In genomic region chr3:134143828-134144390, GRCh38 we compare ENCODE assay signal across 29 cellular contexts.
DNase-seq lines count a peak whose midpoint lies in the region; ATAC-seq and TF ChIP-seq lines count a peak whose summit lies in the region.
"Had no signal": no experiment of that assay in that cellular context is flagged by ENCODE, and none has a peak within 500 bp of the region (broad histone marks: within the 10 kb centered on the region; RNA-seq: fewer than 3 reads in every experiment).

No MANE protein-coding gene starts in this region.

- H3K9me3 ChIP-seq in left ventricle myocardium inferior (replicated peaks) (peaks cover 18% of the 10 kb centered on the region), liver (ENCODE audit: control insufficient read depth in 4 of 4, low read length in 3 of 4) (no peaks in the 10 kb centered on the region)
- H3K9me3 ChIP-seq: Caco-2, tibial artery had no signal

- WGBS in liver, result 82% methylated on average over 6 of the region's 6 CpGs

- no peak overlapping the region for H3K4me3 ChIP-seq in left ventricle myocardium inferior
- no peak overlapping the region for H3K4me3 ChIP-seq in liver (ENCODE audit: low read depth in 1 of 3, low read length in 3 of 3)
- H3K4me3 ChIP-seq: dorsolateral prefrontal cortex, GM12878, PC-9, smooth muscle cell, stomach, tibial artery had no signal

- H3K27me3 ChIP-seq in left ventricle myocardium inferior (ENCODE audit: low read depth), result no peaks in the 10 kb centered on the region
- H3K27me3 ChIP-seq in liver (ENCODE audit: control insufficient read depth in 4 of 4, insufficient read depth in 4 of 4, low read length in 3 of 4), result no peaks in the 10 kb centered on the region
- H3K27me3 ChIP-seq: dorsolateral prefrontal cortex, stomach, tibial artery had no signal

- H3K9ac ChIP-seq in liver (ENCODE audit: low read depth in 1 of 2, low read length in 2 of 2), result no peak overlapping the region

- H3K4me1 ChIP-seq in left ventricle myocardium inferior, result peaks cover 33% of the 10 kb centered on the region
- peaks cover 0 to 3% (median 0%) of the 10 kb centered on the region in 4 donors for H3K4me1 ChIP-seq in liver (ENCODE audit: control insufficient read depth in 4 of 4, insufficient read depth in 4 of 4, low read length in 3 of 4)
- H3K4me1 ChIP-seq: Caco-2, stomach had no signal

- TF ChIP-seq RAD21 in liver (IDR thresholded peaks at IDR 0.05), result no peak

- peaks cover 5% of the 10 kb centered on the region for H3K36me3 ChIP-seq in left ventricle myocardium inferior
- H3K36me3 ChIP-seq in liver (ENCODE audit: control insufficient read depth in 4 of 4, insufficient read depth in 3 of 4, low read depth in 1 of 4, low read length in 3 of 4), result no peaks in the 10 kb centered on the region

- TF ChIP-seq CTCF in left ventricle myocardium inferior (IDR thresholded peaks at IDR 0.05; ENCODE audit: borderline replicate concordance) (no peak), liver (IDR thresholded peaks at IDR 0.05; ENCODE audit: low read depth, low read length, missing input control) (no peak)

- intact Hi-C loops in left ventricle myocardium inferior (cut with micrococcal nuclease) (no loop called here), Right ventricle myocardium inferior (cut with DNase I) (loop anchor here (10.0 kb wide), 1 partner anchor 209 kb away; no protein-coding TSS in a partner anchor)

- no peak for ATAC-seq in Right ventricle myocardium inferior
- no peak for ATAC-seq in GM19463 (IDR thresholded peaks at IDR 0.05; ENCODE audit: unreplicated experiment)
- no peak for ATAC-seq in HG03039 (IDR thresholded peaks at IDR 0.05; ENCODE audit: unreplicated experiment)
- ATAC-seq: activated naive CD8-positive, alpha-beta T cell treated with anti-CD3 and anti-CD28 coated beads, Interleukin-2, amount 50 U/mL, for 24 hours; GM12878; left ventricle myocardium superior; natural killer cell had no signal

- H3K27ac ChIP-seq in left ventricle myocardium inferior (replicated peaks) (peak overlapping the region; percentile 41), liver (ENCODE audit: low read depth in 1 of 2, low read length in 2 of 2) (no peak overlapping the region)
- H3K27ac ChIP-seq: PC-9, stomach, tibial artery had no signal

- DNase-seq in left ventricle myocardium inferior, result no peak
- no peak for DNase-seq in Right ventricle myocardium inferior (ENCODE audit: missing footprints)
- peak; percentile 48 to 54 for DNase-seq in SHP77 (lab: John Stamatoyannopoulos, UW)
- no peak for DNase-seq in NCI-H1930 (lab: John Stamatoyannopoulos, UW)
- no peak for DNase-seq in stimulated activated CD4-positive, alpha-beta T cell treated with anti-CD3 and anti-CD28 coated beads, Interleukin-4, amount 100 ng/mL, for 1 hour
- DNase-seq: activated CD4-positive, alpha-beta T cell treated with anti-CD3 and anti-CD28 coated beads, Interleukin-2, amount 50 U/mL, for 1 hour; activated naive CD8-positive, alpha-beta T cell treated with anti-CD3 and anti-CD28 coated beads, Interleukin-2, amount 50 U/mL, for 24 hours; activated T-cell treated with anti-CD3 and anti-CD28 coated beads, Interleukin-2, amount 50 U/mL, for 48 hours; Caco-2; central memory CD4-positive, alpha-beta T cell; dorsolateral prefrontal cortex; Kasumi-1; left ventricle myocardium superior; midbrain; MV-4-11; natural killer cell; NCI-H1694; NCI-H446 treated with DMSO at 0.1 percent for 48 hours; NK-92 treated with Interleukin-12 subunit alpha and Interleukin-12 subunit beta, amount 100 ng/mL, for 24 hours; PC-9; Right ventricle myocardium superior; stimulated activated CD4-positive, alpha-beta T cell treated with anti-CD3 and anti-CD28 coated beads, Interleukin-1b, Interleukin-23, amount 100 ng/mL, for 48 hours; stomach; tibial artery had no signal

TF ChIP-seq in liver, 16 proteins besides CTCF, POLR2A, EP300 and RAD21:
- TF ChIP-seq TAF1 (conservative IDR thresholded peaks at IDR 0.05), result no peak
- TF ChIP-seq HNF4A (conservative IDR thresholded peaks at IDR 0.05), result peak in 1 of 2 donors; percentile 29
- TF ChIP-seq, protein P1, sequence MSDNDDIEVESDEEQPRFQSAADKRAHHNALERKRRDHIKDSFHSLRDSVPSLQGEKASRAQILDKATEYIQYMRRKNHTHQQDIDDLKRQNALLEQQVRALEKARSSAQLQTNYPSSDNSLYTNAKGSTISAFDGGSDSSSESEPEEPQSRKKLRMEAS (IDR thresholded peaks at IDR 0.05), result no peak
- no peak for TF ChIP-seq RXRA (IDR thresholded peaks at IDR 0.05)
- TF ChIP-seq NR2F2 (IDR thresholded peaks at IDR 0.05), result peak; percentile 92

Comparison
In these comparisons a context has a peak if more than half of its experiments do, and no peak if none do; other contexts are left out.
1. DNase-seq: peak in SHP77 (2 of 2); none in left ventricle myocardium inferior (single experiment), Right ventricle myocardium inferior (single experiment), NCI-H1930 (0 of 2) and stimulated activated CD4-positive, alpha-beta T cell treated with anti-CD3 and anti-CD28 coated beads, Interleukin-4, amount 100 ng/mL, for 1 hour (single experiment).